Comparison of ENCODE assay signal across 10 cellular contexts in genomic region chr22:24806663-24807001, GRCh38. TPM values are rescaled to one million over a fixed set of nuclear protein-coding genes. Genes with fewer than 3 reads are reported as not detected.
A peak's percentile ranks its signal among the peaks of the same experiment; 100 is the strongest.
DNase-seq lines count a peak whose midpoint lies in the region; ATAC-seq, FAIRE-seq and TF ChIP-seq lines count a peak whose summit lies in the region.
"Had no signal": no experiment of that assay in that cellular context is flagged by ENCODE, and none has a peak within 500 bp of the region (broad histone marks: within the 10 kb centered on the region; RNA-seq: fewer than 3 reads in every experiment).

No MANE protein-coding gene starts in this region.

- no peak for TF ChIP-seq POLR2A in A549 (IDR thresholded peaks at IDR 0.05; ENCODE audit: low read length)

- WGBS in A549 (ENCODE audit: missing lambda C conversion rate) = 60% methylated on average over 9 of the region's 11 CpGs

- TF ChIP-seq RAD21 in A549 (conservative IDR thresholded peaks at IDR 0.05 in 1 of 2, IDR thresholded peaks at IDR 0.05 in 1 of 2) = no peak

- no peak overlapping the region for H3K27ac Mint-ChIP-seq in effector memory CD8-positive, alpha-beta T cell
- no peak overlapping the region for H3K27ac Mint-ChIP-seq in natural killer cell treated with Interleukin-12 subunit alpha and Interleukin-12 subunit beta and Interleukin-15 and Interleukin-18, amount 100 ng/mL, for 72 hours

- H3K36me3 Mint-ChIP-seq in effector memory CD8-positive, alpha-beta T cell (ENCODE audit: insufficient read depth) = peaks cover 3% of the 10 kb centered on the region
- no peaks in the 10 kb centered on the region for H3K36me3 Mint-ChIP-seq in natural killer cell treated with Interleukin-12 subunit alpha and Interleukin-12 subunit beta and Interleukin-15 and Interleukin-18, amount 100 ng/mL, for 72 hours

- no peaks in the 10 kb centered on the region for H3K4me1 ChIP-seq in A549

- H3K27me3 Mint-ChIP-seq in effector memory CD8-positive, alpha-beta T cell = no peaks in the 10 kb centered on the region
- no peaks in the 10 kb centered on the region for H3K27me3 Mint-ChIP-seq in natural killer cell treated with Interleukin-12 subunit alpha and Interleukin-12 subunit beta and Interleukin-15 and Interleukin-18, amount 100 ng/mL, for 72 hours

- no peaks in the 10 kb centered on the region for H3K9me3 Mint-ChIP-seq in effector memory CD8-positive, alpha-beta T cell
- no peaks in the 10 kb centered on the region for H3K9me3 Mint-ChIP-seq in natural killer cell treated with Interleukin-12 subunit alpha and Interleukin-12 subunit beta and Interleukin-15 and Interleukin-18, amount 100 ng/mL, for 72 hours

- no peaks in the 10 kb centered on the region for H3K9me3 ChIP-seq in A549

- no peak for TF ChIP-seq EP300 in A549 (IDR thresholded peaks at IDR 0.05)

- H3K27ac ChIP-seq in A549 = peak overlapping the region; percentile 79 to 86; a peak in 5 of 6 replicates
- H3K27ac ChIP-seq: SK-N-MC had no signal

- no peak for TF ChIP-seq CTCF in A549 (IDR thresholded peaks at IDR 0.05)

- POLR2A ChIA-PET in A549 (lab: Yijun Ruan, JAX) = no interaction called here

- H3K4me1 Mint-ChIP-seq in effector memory CD8-positive, alpha-beta T cell (ENCODE audit: low read depth in 2 of 2) = peaks cover 14 to 15% of the 10 kb centered on the region in 2 donors
- H3K4me1 Mint-ChIP-seq in natural killer cell treated with Interleukin-12 subunit alpha and Interleukin-12 subunit beta and Interleukin-15 and Interleukin-18, amount 100 ng/mL, for 72 hours (ENCODE audit: low read depth in 2 of 2) = peaks cover 19 to 26% of the 10 kb centered on the region in 2 donors

- DNase-seq in A549 (ENCODE audit: low read depth in 1 of 2, low spot score in 1 of 2) = no peak
- DNase-seq in effector memory CD8-positive, alpha-beta T cell = no peak
- no peak for DNase-seq in natural killer cell treated with Interleukin-12 subunit alpha and Interleukin-12 subunit beta and Interleukin-15 and Interleukin-18, amount 100 ng/mL, for 72 hours (ENCODE audit: low spot score)
- DNase-seq in NCI-H187 (lab: John Stamatoyannopoulos, UW) = no peak
- DNase-seq in OCI-M2 (lab: John Stamatoyannopoulos, UW; ENCODE audit: unreplicated experiment) = no peak
- DNase-seq in HuH-7.5 (ENCODE audit: low spot score) = no peak

- FAIRE-seq in A549 (lab: Jason Lieb, UNC) = no peak

- no peak for ATAC-seq in A549
- ATAC-seq in HG02588 (IDR thresholded peaks at IDR 0.05; ENCODE audit: unreplicated experiment) = peak; percentile 12
- no peak for ATAC-seq in effector memory CD8-positive, alpha-beta T cell (replicated peaks)
- ATAC-seq in natural killer cell treated with Interleukin-12 subunit alpha and Interleukin-12 subunit beta and Interleukin-15 and Interleukin-18, amount 100 ng/mL, for 72 hours = no peak
- ATAC-seq in GM19397 (IDR thresholded peaks at IDR 0.05; ENCODE audit: unreplicated experiment) = no peak

- peak overlapping the region; percentile 54 for H3K4me3 ChIP-seq in A549
- H3K4me3 ChIP-seq: SK-N-MC had no signal

- peak overlapping the region; percentile 59 to 72 for H3K4me3 Mint-ChIP-seq in effector memory CD8-positive, alpha-beta T cell
- H3K4me3 Mint-ChIP-seq in natural killer cell treated with Interleukin-12 subunit alpha and Interleukin-12 subunit beta and Interleukin-15 and Interleukin-18, amount 100 ng/mL, for 72 hours = peak overlapping the region; percentile 38

- H3K4me2 ChIP-seq in A549 = peak overlapping the region; percentile 91

- CTCF ChIA-PET in A549 (lab: Yijun Ruan, JAX) = interaction anchor here (1.3 kb wide), 1 partner anchor 120 kb away, joined by 3 read pairs; no protein-coding TSS in a partner anchor

TF ChIP-seq in A549, 52 proteins besides CTCF, POLR2A, EP300 and RAD21:
- TF ChIP-seq ATOH8 (CRISPR knock-in tag; IDR thresholded peaks at IDR 0.05; ENCODE audit: low read depth) = no peak
- no peak for TF ChIP-seq JUNB (IDR thresholded peaks at IDR 0.05)
- no peak for TF ChIP-seq MYC (IDR thresholded peaks at IDR 0.05; ENCODE audit: borderline replicate concordance, low read length)
- TF ChIP-seq MAFK (IDR thresholded peaks at IDR 0.05; ENCODE audit: partially characterized antibody) = no peak
- no peak for TF ChIP-seq JUN (IDR thresholded peaks at IDR 0.05)
- TF ChIP-seq EHF (CRISPR knock-in tag; IDR thresholded peaks at IDR 0.05) = no peak
- TF ChIP-seq HES2 (IDR thresholded peaks at IDR 0.05) = no peak
- TF ChIP-seq RARB (CRISPR knock-in tag; IDR thresholded peaks at IDR 0.05) = no peak
- no peak for TF ChIP-seq BCL3 (IDR thresholded peaks at IDR 0.05)
- no peak for TF ChIP-seq NPAS2 (CRISPR knock-in tag; IDR thresholded peaks at IDR 0.05; ENCODE audit: borderline replicate concordance)
- no peak for TF ChIP-seq PBX3 (IDR thresholded peaks at IDR 0.05)
- TF ChIP-seq FOSL2 (IDR thresholded peaks at IDR 0.05) = no peak
- TF ChIP-seq FOSL2 (CRISPR knock-in tag; IDR thresholded peaks at IDR 0.05) = no peak
- no peak for TF ChIP-seq HEYL (CRISPR knock-in tag; IDR thresholded peaks at IDR 0.05)
- TF ChIP-seq SREBF2 (IDR thresholded peaks at IDR 0.05) = no peak
- no peak for TF ChIP-seq CHD2 (IDR thresholded peaks at IDR 0.05; ENCODE audit: low read length, partially characterized antibody)

RNA-seq across cellular contexts. Expression of gene SGSM1, which starts 0.6 kb away (rescaled TPM):
- polyA plus RNA-seq in A549 (2011; rRNA removed) = 1.3 and 1.4 TPM in 2 replicates
- 0.40 and 0.41 TPM in 2 replicates for polyA plus RNA-seq in A549 (2012; cell fraction: cytosol; rRNA removed)
- polyA plus RNA-seq in A549 (2012; cell fraction: nucleus; rRNA removed) = 0.29 and 0.34 TPM in 2 replicates
- polyA plus RNA-seq in A549 (2017; fragmentation: RNase III; extraction: RNeasy Plus Mini Kit Qiagen cat#74134 plus additional on column Dnase treatment) = 0.17 to 0.50 TPM (median 0.47 TPM) in 3 replicates
- 2.0 and 2.5 TPM in 2 replicates for polyA minus RNA-seq in A549 (2011; rRNA and poly(A)+ RNA removed)
- under 1 TPM; 0.17 to 0.75 TPM for total RNA-seq in natural killer cell treated with Interleukin-12 subunit alpha and Interleukin-12 subunit beta and Interleukin-15 and Interleukin-18, amount 100 ng/mL, for 72 hours
- total RNA-seq: G401 had no signal

RNA-seq across cellular contexts. Expression of gene PIWIL3, which starts 32.1 kb away (rescaled TPM):
- polyA plus RNA-seq in A549 (2011; rRNA removed) (not detected in 2 replicates), A549 (2017; fragmentation: RNase III; extraction: RNeasy Plus Mini Kit Qiagen cat#74134 plus additional on column Dnase treatment) (not detected in 3 replicates)
- polyA plus RNA-seq in A549 (2012; cell fraction: cytosol; rRNA removed) = not detected in 2 replicates
- not detected in 2 replicates for polyA plus RNA-seq in A549 (2012; cell fraction: nucleus; rRNA removed)
- not detected in 2 replicates for polyA minus RNA-seq in A549 (2011; rRNA and poly(A)+ RNA removed)
- total RNA-seq in natural killer cell treated with Interleukin-12 subunit alpha and Interleukin-12 subunit beta and Interleukin-15 and Interleukin-18, amount 100 ng/mL, for 72 hours = not detected
- total RNA-seq: G401 had no signal
